10 cellular contexts compared by ENCODE assay signal in genomic region chr12:26748412-26748740, GRCh38.
DNase-seq lines count a peak whose midpoint lies in the region; ATAC-seq, FAIRE-seq and TF ChIP-seq lines count a peak whose summit lies in the region.
"Had no signal": no experiment of that assay in that cellular context is flagged by ENCODE, and none has a peak within 500 bp of the region (broad histone marks: within the 10 kb centered on the region; RNA-seq: fewer than 3 reads in every experiment).

No MANE protein-coding gene starts in this region.

- FAIRE-seq in HepG2 (lab: Jason Lieb, UNC): no peak

- peak overlapping the region; percentile 61 for H3K4me3 Mint-ChIP-seq in activated T-helper 17 cell treated with anti-CD3 and anti-CD28 coated beads, Interleukin-2, amount 50 U/mL, for 72 hours

- no peaks in the 10 kb centered on the region for H4K20me1 ChIP-seq in HepG2 (ENCODE audit: insufficient read depth, low read length)
- H4K20me1 ChIP-seq: BLaER1 had no signal

- no peak for TF ChIP-seq CTCF in HepG2 (CRISPR knock-in tag; IDR thresholded peaks at IDR 0.05)
- TF ChIP-seq CTCF in right lobe of liver (IDR thresholded peaks at IDR 0.05): no peak

- WGBS in HepG2 (ENCODE audit: low lambda C conversion rate): 96% methylated on average over 2 of the region's 2 CpGs
- WGBS in right lobe of liver (ENCODE audit: insufficient coverage, low coverage, low lambda C conversion rate, missing lambda C conversion rate): 81% methylated on average over 2 of the region's 2 CpGs

- peaks cover 100% of the 10 kb centered on the region for H3K4me1 ChIP-seq in HepG2 (ENCODE audit: insufficient read depth, low read length)
- H3K4me1 ChIP-seq in right lobe of liver: peaks cover 0 to 80% (median 35%) of the 10 kb centered on the region in 4 donors
- H3K4me1 ChIP-seq: BLaER1 had no signal

- H3K9me3 ChIP-seq in HepG2 (ENCODE audit: low read length) (no peaks in the 10 kb centered on the region), right lobe of liver (no peaks in the 10 kb centered on the region)
- H3K9me3 ChIP-seq: BLaER1, left lung had no signal

- ATAC-seq in HepG2: no peak
- no peak for ATAC-seq in right lobe of liver
- ATAC-seq in HG02973 (IDR thresholded peaks at IDR 0.05; ENCODE audit: unreplicated experiment): peak; percentile 7
- ATAC-seq in activated T-helper 17 cell treated with anti-CD3 and anti-CD28 coated beads, Interleukin-2, amount 50 U/mL, for 72 hours (replicated peaks): no peak

- peaks cover 0 to 11% of the 10 kb centered on the region in 2 experiments; a peak in 1 of 5 replicates for H3K36me3 ChIP-seq in HepG2 (replicated peaks in 1 of 2; ENCODE audit: control insufficient read depth in 1 of 2, insufficient read depth in 2 of 2, low read length in 2 of 2)
- no peaks in the 10 kb centered on the region for H3K36me3 ChIP-seq in right lobe of liver
- H3K36me3 ChIP-seq: BLaER1, left lung had no signal

- H3K27me3 ChIP-seq in HepG2 (ENCODE audit: control insufficient read depth in 1 of 2, insufficient read depth in 2 of 2, low read length in 2 of 2) (no peaks in the 10 kb centered on the region; a peak in 1 of 5 replicates), right lobe of liver (no peaks in the 10 kb centered on the region)
- H3K27me3 ChIP-seq: BLaER1, left lung had no signal

- H3K27ac ChIP-seq in HepG2 (ENCODE audit: extremely low read length, insufficient read depth, low read length) (peak overlapping the region; percentile 33), right lobe of liver (peak overlapping the region in 1 of 3 donors; percentile 8)
- H3K27ac ChIP-seq: BLaER1, left lung had no signal

- CTCF ChIA-PET in HepG2 (lab: Yijun Ruan, JAX; ENCODE audit: low intra/inter-chr PET ratio, low total read pairs): no interaction called here

- POLR2A ChIA-PET in HepG2 (lab: Yijun Ruan, JAX): interaction anchor here (3.9 kb wide), 1 partner anchor 12 kb away, joined by 61 read pairs; no protein-coding TSS in a partner anchor

- DNase-seq in HepG2 (ENCODE audit: low spot score) (no peak), right lobe of liver (no peak), superior temporal gyrus (ENCODE audit: extremely low spot score) (peak; percentile 36), SW 1271 (lab: John Stamatoyannopoulos, UW) (no peak), NCI-H345 treated with DMSO at 0.1 percent for 48 hours (lab: John Stamatoyannopoulos, UW; ENCODE audit: unreplicated experiment) (no peak), cerebellar cortex (ENCODE audit: low spot score) (no peak)
- DNase-seq: left lung had no signal

- H3K27me3 Mint-ChIP-seq in activated T-helper 17 cell treated with anti-CD3 and anti-CD28 coated beads, Interleukin-2, amount 50 U/mL, for 72 hours: no peaks in the 10 kb centered on the region

- H3K4me3 ChIP-seq in HepG2 (replicated peaks in 1 of 3; ENCODE audit: insufficient read depth in 1 of 3, low read depth in 2 of 3, low read length in 3 of 3): no peak overlapping the region
- no peak overlapping the region for H3K4me3 ChIP-seq in right lobe of liver
- H3K4me3 ChIP-seq: BLaER1, left lung had no signal

- TF ChIP-seq EP300 in HepG2 (IDR thresholded peaks at IDR 0.05; ENCODE audit: low read depth in 2 of 2, low read length in 2 of 2): no peak
- no peak for TF ChIP-seq EP300 in HepG2 (CRISPR knock-in tag; IDR thresholded peaks at IDR 0.05; ENCODE audit: borderline replicate concordance)

- H3K79me2 ChIP-seq in HepG2 (ENCODE audit: insufficient read depth, low read length): peaks cover 79% of the 10 kb centered on the region

- no TSS peak for BruUV-seq in HepG2 (replicated peaks; lab: Mats Ljungman, UMichigan)

- in situ Hi-C loops in HepG2 (cut with HindIII; ENCODE audit: extremely low pct_ligation_motif_present, low pct_unique_long_range_greater_than_20kb): no loop called here

- peaks cover 45% of the 10 kb centered on the region for H3K4me1 Mint-ChIP-seq in activated T-helper 17 cell treated with anti-CD3 and anti-CD28 coated beads, Interleukin-2, amount 50 U/mL, for 72 hours

- TF ChIP-seq POLR2A in HepG2 (IDR thresholded peaks at IDR 0.05; ENCODE audit: insufficient read depth in 1 of 2, low read depth in 2 of 2, low read length in 2 of 2) (no peak), right lobe of liver (IDR thresholded peaks at IDR 0.05) (no peak)

- H3K9ac ChIP-seq in HepG2 (ENCODE audit: insufficient read depth, low read depth, low read length): no peak overlapping the region
- H3K9ac ChIP-seq: BLaER1 had no signal

- intact Hi-C loops in HepG2 (cut with micrococcal nuclease; ENCODE audit: unreplicated experiment): no loop called here
- intact Hi-C loops in right lobe of liver (cut with DNase I): no loop called here

- no peak overlapping the region for H2AFZ ChIP-seq in HepG2 (ENCODE audit: low read length)

- no peak overlapping the region for H3K4me2 ChIP-seq in HepG2 (ENCODE audit: low read depth, low read length)
- H3K4me2 ChIP-seq: BLaER1 had no signal

- no peaks in the 10 kb centered on the region for H3K9me3 Mint-ChIP-seq in activated T-helper 17 cell treated with anti-CD3 and anti-CD28 coated beads, Interleukin-2, amount 50 U/mL, for 72 hours

- H3K36me3 Mint-ChIP-seq in activated T-helper 17 cell treated with anti-CD3 and anti-CD28 coated beads, Interleukin-2, amount 50 U/mL, for 72 hours (ENCODE audit: low read depth): peaks cover 9% of the 10 kb centered on the region

- peak overlapping the region; percentile 93 for H3K27ac Mint-ChIP-seq in activated T-helper 17 cell treated with anti-CD3 and anti-CD28 coated beads, Interleukin-2, amount 50 U/mL, for 72 hours

- TF ChIP-seq RAD21 in HepG2 (CRISPR knock-in tag; IDR thresholded peaks at IDR 0.05): no peak

TF ChIP-seq in HepG2, 621 proteins besides CTCF, POLR2A, EP300 and RAD21:
- TF ChIP-seq, protein P1, sequence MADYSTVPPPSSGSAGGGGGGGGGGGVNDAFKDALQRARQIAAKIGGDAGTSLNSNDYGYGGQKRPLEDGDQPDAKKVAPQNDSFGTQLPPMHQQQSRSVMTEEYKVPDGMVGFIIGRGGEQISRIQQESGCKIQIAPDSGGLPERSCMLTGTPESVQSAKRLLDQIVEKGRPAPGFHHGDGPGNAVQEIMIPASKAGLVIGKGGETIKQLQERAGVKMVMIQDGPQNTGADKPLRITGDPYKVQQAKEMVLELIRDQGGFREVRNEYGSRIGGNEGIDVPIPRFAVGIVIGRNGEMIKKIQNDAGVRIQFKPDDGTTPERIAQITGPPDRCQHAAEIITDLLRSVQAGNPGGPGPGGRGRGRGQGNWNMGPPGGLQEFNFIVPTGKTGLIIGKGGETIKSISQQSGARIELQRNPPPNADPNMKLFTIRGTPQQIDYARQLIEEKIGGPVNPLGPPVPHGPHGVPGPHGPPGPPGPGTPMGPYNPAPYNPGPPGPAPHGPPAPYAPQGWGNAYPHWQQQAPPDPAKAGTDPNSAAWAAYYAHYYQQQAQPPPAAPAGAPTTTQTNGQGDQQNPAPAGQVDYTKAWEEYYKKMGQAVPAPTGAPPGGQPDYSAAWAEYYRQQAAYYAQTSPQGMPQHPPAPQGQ (CRISPR knock-in tag; IDR thresholded peaks at IDR 0.05; ENCODE audit: borderline replicate concordance): no peak
- TF ChIP-seq, protein P2, sequence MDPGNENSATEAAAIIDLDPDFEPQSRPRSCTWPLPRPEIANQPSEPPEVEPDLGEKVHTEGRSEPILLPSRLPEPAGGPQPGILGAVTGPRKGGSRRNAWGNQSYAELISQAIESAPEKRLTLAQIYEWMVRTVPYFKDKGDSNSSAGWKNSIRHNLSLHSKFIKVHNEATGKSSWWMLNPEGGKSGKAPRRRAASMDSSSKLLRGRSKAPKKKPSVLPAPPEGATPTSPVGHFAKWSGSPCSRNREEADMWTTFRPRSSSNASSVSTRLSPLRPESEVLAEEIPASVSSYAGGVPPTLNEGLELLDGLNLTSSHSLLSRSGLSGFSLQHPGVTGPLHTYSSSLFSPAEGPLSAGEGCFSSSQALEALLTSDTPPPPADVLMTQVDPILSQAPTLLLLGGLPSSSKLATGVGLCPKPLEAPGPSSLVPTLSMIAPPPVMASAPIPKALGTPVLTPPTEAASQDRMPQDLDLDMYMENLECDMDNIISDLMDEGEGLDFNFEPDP (CRISPR knock-in tag; conservative IDR thresholded peaks at IDR 0.05): 0 out of 2 replicates have a peak, but pooled peaks have one; percentile 2
- TF ChIP-seq ZIK1 (CRISPR knock-in tag; IDR thresholded peaks at IDR 0.05; ENCODE audit: borderline replicate concordance, low read depth): no peak
- TF ChIP-seq POGK (CRISPR knock-in tag; conservative IDR thresholded peaks at IDR 0.05): no peak
- TF ChIP-seq ZNF441 (CRISPR knock-in tag; IDR thresholded peaks at IDR 0.05; ENCODE audit: borderline replicate concordance): no peak
- no peak for TF ChIP-seq RORA (CRISPR knock-in tag; IDR thresholded peaks at IDR 0.05)
